In genomic region chr19:56091751-56092546, GRCh38 we compare ENCODE assay signal across 12 cellular contexts. TPM values are rescaled to one million over a fixed set of nuclear protein-coding genes. Genes with fewer than 3 reads are reported as not detected.
A peak's percentile ranks its signal among the peaks of the same experiment; 100 is the strongest.
DNase-seq lines count a peak whose midpoint lies in the region; ATAC-seq and TF ChIP-seq lines count a peak whose summit lies in the region.
"Had no signal": no experiment of that assay in that cellular context is flagged by ENCODE, and none has a peak within 500 bp of the region (broad histone marks: within the 10 kb centered on the region; RNA-seq: fewer than 3 reads in every experiment).

No MANE protein-coding gene starts in this region.

- CTCF ChIA-PET in PC-3 (lab: Charles Lee) = no interaction called here

- H3K4me2 ChIP-seq in osteoblast (ENCODE audit: insufficient read depth, low read length) (no peak overlapping the region), hepatocyte (no peak overlapping the region), PC-3 (ENCODE audit: low read length) (no peak overlapping the region)

- H3K36me3 ChIP-seq in osteoblast (ENCODE audit: insufficient read depth, low read length) (peaks cover 3% of the 10 kb centered on the region), hepatocyte (replicated peaks; ENCODE audit: insufficient read depth, low read depth) (no peaks in the 10 kb centered on the region), PC-3 (ENCODE audit: low read depth, low read length) (peaks cover 24% of the 10 kb centered on the region)

- H3K27me3 ChIP-seq in osteoblast (ENCODE audit: insufficient read depth, low read length) = no peaks in the 10 kb centered on the region
- no peaks in the 10 kb centered on the region for H3K27me3 ChIP-seq in hepatocyte
- no peaks in the 10 kb centered on the region for H3K27me3 ChIP-seq in PC-3 (ENCODE audit: low read length)

- no TSS peak for BruUV-seq in PC-3 (replicated peaks; lab: Mats Ljungman, UMichigan)

- in situ Hi-C loops in T47D (cut with HindIII; ENCODE audit: low pct_unique_long_range_greater_than_20kb, low sequenced_read_pairs) = no loop called here

- no peak for TF ChIP-seq CTCF in osteoblast (IDR thresholded peaks at IDR 0.05; ENCODE audit: extremely low read depth, low read depth, low read length)
- TF ChIP-seq CTCF in hepatocyte (IDR thresholded peaks at IDR 0.05; ENCODE audit: poor library complexity) = no peak
- no peak for TF ChIP-seq CTCF in PC-3 (conservative IDR thresholded peaks at IDR 0.05; ENCODE audit: low read depth, low read length)

- no peaks in the 10 kb centered on the region for H3K9me2 ChIP-seq in hepatocyte (replicated peaks; ENCODE audit: insufficient read depth)
- H3K9me2 ChIP-seq in PC-3 (replicated peaks; ENCODE audit: low read length) = no peaks in the 10 kb centered on the region

- H4K20me1 ChIP-seq in osteoblast (ENCODE audit: insufficient read depth, low read length) (peaks cover 34% of the 10 kb centered on the region), hepatocyte (ENCODE audit: insufficient read depth, poor library complexity, severe bottlenecking) (peaks cover 21% of the 10 kb centered on the region), PC-3 (ENCODE audit: low read length) (peaks cover 29% of the 10 kb centered on the region)

- no peak for ATAC-seq in PC-3

- WGBS in hepatocyte (ENCODE audit: low lambda C conversion rate, missing lambda C conversion rate) = 92% methylated on average over 36 of the region's 38 CpGs

- H3K4me1 ChIP-seq in osteoblast (ENCODE audit: insufficient read depth, low read length) (peaks cover 6% of the 10 kb centered on the region), hepatocyte (ENCODE audit: insufficient read depth) (no peaks in the 10 kb centered on the region), PC-3 (ENCODE audit: insufficient read depth, low read length) (no peaks in the 10 kb centered on the region)

- no peaks in the 10 kb centered on the region for H3K9me3 ChIP-seq in osteoblast (ENCODE audit: low read depth, low read length)
- H3K9me3 ChIP-seq in hepatocyte (ENCODE audit: low read depth) = no peaks in the 10 kb centered on the region
- H3K9me3 ChIP-seq in PC-3 (ENCODE audit: low read length) = no peaks in the 10 kb centered on the region

- no peaks in the 10 kb centered on the region for H3F3A ChIP-seq in PC-3 (ENCODE audit: low read length, unreplicated experiment)

- peak overlapping the region; percentile 58 for H3K27ac ChIP-seq in osteoblast (ENCODE audit: low read depth, low read length)
- no peak overlapping the region for H3K27ac ChIP-seq in hepatocyte
- H3K27ac ChIP-seq in PC-3 (ENCODE audit: low read length) = no peak overlapping the region
- H3K27ac ChIP-seq: 22Rv1 had no signal

- intact Hi-C loops in head of caudate nucleus (cut with DNase I) = no loop called here
- intact Hi-C loops in PC-3 (cut with micrococcal nuclease) = no loop called here

- H2AFZ ChIP-seq in osteoblast (ENCODE audit: low read length) (no peak overlapping the region), hepatocyte (no peak overlapping the region), PC-3 (ENCODE audit: low read length) (no peak overlapping the region)

- POLR2A ChIA-PET in PC-3 (lab: Charles Lee; ENCODE audit: unreplicated experiment) = no interaction called here

- H3K4me3 ChIP-seq in osteoblast (ENCODE audit: insufficient read depth, low read length) (no peak overlapping the region), hepatocyte (no peak overlapping the region), PC-3 (ENCODE audit: low read length) (no peak overlapping the region)

- H3K9ac ChIP-seq in PC-3 (ENCODE audit: low read length) = no peak overlapping the region

- H3K79me2 ChIP-seq in osteoblast (ENCODE audit: insufficient read depth, low read length) = peaks cover 65% of the 10 kb centered on the region
- H3K79me2 ChIP-seq in hepatocyte = peaks cover 48% of the 10 kb centered on the region
- peaks cover 66% of the 10 kb centered on the region for H3K79me2 ChIP-seq in PC-3 (ENCODE audit: low read length)

- peak; percentile 83 for DNase-seq in NCI-H1436 (lab: John Stamatoyannopoulos, UW)
- no peak for DNase-seq in NCI-H1436 treated with DMSO at 0.1 percent for 48 hours (lab: John Stamatoyannopoulos, UW)
- peak; percentile 88 for DNase-seq in NCI-H2196 treated with DMSO at 0.1 percent for 48 hours (lab: John Stamatoyannopoulos, UW; ENCODE audit: unreplicated experiment)
- DNase-seq in T47D (ENCODE audit: low read depth in 1 of 2, low spot score in 1 of 2) = peak; percentile 66 to 70
- peak; percentile 70 for DNase-seq in osteoblast (ENCODE audit: insufficient read length, low spot score, missing footprints)
- DNase-seq in head of caudate nucleus = no peak
- DNase-seq in hepatocyte (ENCODE audit: low spot score) = no peak
- DNase-seq in PC-3 = no peak
- DNase-seq: amniotic stem cell, naive B cell, NCI-H446 treated with DMSO at 0.1 percent for 48 hours had no signal

RNA-seq across cellular contexts. Expression of gene ZNF787, which starts 29.1 kb away (rescaled TPM):
- total RNA-seq in osteoblast (23.6 and 27.5 TPM in 2 replicates), hepatocyte (14.5 and 23.5 TPM in 2 replicates), PC-3 (2014; rRNA removed) (111 and 185 TPM in 2 replicates)
- 24.9 and 27.2 TPM in 2 replicates for polyA plus RNA-seq in hepatocyte

RNA-seq across cellular contexts. Expression of gene ZNF444, which starts 49.1 kb away (rescaled TPM):
- total RNA-seq in osteoblast = 13.0 and 16.6 TPM in 2 replicates
- total RNA-seq in hepatocyte = 38.3 and 46.6 TPM in 2 replicates
- polyA plus RNA-seq in hepatocyte = 60.2 and 74.3 TPM in 2 replicates
- total RNA-seq in PC-3 (2014; rRNA removed) = 40.0 and 65.0 TPM in 2 replicates

Comparison
In these comparisons a context has a peak if more than half of its experiments do, and no peak if none do; other contexts are left out.
1. DNase-seq: peak in NCI-H1436 (single experiment), NCI-H2196 treated with DMSO at 0.1 percent for 48 hours (single experiment), T47D (2 of 2) and osteoblast (single experiment); none in NCI-H1436 treated with DMSO at 0.1 percent for 48 hours (single experiment), head of caudate nucleus (0 of 42), hepatocyte (single experiment) and PC-3 (single experiment).